Comparison of ENCODE assay signal across 1 cellular context in the genomic region with DNA sequence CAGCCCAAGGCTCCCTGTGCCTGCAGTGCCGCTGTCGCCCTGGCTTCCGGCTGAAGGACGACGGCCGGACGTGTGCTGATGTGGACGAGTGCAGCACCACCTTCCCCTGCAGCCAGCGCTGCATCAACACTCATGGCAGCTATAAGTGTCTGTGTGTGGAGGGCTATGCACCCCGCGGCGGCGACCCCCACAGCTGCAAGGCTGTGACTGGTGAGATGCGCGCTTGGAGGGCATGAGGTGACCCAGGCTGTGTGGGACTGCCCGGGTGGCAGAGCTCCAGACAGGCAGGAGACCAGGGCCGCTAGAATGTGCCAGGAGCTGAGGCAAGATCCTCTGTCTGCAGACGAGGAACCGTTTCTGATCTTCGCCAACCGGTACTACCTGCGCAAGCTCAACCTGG.
TF ChIP-seq lines count a peak whose summit lies in the region.

No MANE protein-coding gene starts in this region.

TF ChIP-seq in HepG2, 621 proteins besides CTCF, POLR2A, EP300 and RAD21:
- TF ChIP-seq RBFOX2 (IDR thresholded peaks at IDR 0.05; ENCODE audit: low read depth, low read length) (0 out of 2 replicates have a peak, but pooled peaks have one; percentile 23), ZBTB3 (CRISPR knock-in tag; IDR thresholded peaks at IDR 0.05; ENCODE audit: borderline replicate concordance, low read depth) (no peak), AGO2 (optimal IDR thresholded peaks at IDR 0.05; ENCODE audit: low read depth, low read length) (peak; percentile 79), SRSF4 (IDR thresholded peaks at IDR 0.05; ENCODE audit: low read depth, low read length, poor library complexity, severe bottlenecking) (no peak), ELF4 (CRISPR knock-in tag; IDR thresholded peaks at IDR 0.05; ENCODE audit: borderline replicate concordance) (no peak), PHF8 (CRISPR knock-in tag; IDR thresholded peaks at IDR 0.05) (no peak), ZMAT3 (CRISPR knock-in tag; conservative IDR thresholded peaks at IDR 0.05) (no peak)
- TF ChIP-seq, protein P1, sequence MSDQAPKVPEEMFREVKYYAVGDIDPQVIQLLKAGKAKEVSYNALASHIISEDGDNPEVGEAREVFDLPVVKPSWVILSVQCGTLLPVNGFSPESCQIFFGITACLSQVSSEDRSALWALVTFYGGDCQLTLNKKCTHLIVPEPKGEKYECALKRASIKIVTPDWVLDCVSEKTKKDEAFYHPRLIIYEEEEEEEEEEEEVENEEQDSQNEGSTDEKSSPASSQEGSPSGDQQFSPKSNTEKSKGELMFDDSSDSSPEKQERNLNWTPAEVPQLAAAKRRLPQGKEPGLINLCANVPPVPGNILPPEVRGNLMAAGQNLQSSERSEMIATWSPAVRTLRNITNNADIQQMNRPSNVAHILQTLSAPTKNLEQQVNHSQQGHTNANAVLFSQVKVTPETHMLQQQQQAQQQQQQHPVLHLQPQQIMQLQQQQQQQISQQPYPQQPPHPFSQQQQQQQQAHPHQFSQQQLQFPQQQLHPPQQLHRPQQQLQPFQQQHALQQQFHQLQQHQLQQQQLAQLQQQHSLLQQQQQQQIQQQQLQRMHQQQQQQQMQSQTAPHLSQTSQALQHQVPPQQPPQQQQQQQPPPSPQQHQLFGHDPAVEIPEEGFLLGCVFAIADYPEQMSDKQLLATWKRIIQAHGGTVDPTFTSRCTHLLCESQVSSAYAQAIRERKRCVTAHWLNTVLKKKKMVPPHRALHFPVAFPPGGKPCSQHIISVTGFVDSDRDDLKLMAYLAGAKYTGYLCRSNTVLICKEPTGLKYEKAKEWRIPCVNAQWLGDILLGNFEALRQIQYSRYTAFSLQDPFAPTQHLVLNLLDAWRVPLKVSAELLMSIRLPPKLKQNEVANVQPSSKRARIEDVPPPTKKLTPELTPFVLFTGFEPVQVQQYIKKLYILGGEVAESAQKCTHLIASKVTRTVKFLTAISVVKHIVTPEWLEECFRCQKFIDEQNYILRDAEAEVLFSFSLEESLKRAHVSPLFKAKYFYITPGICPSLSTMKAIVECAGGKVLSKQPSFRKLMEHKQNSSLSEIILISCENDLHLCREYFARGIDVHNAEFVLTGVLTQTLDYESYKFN (CRISPR knock-in tag; conservative IDR thresholded peaks at IDR 0.05), result no peak
- TF ChIP-seq, protein P2, sequence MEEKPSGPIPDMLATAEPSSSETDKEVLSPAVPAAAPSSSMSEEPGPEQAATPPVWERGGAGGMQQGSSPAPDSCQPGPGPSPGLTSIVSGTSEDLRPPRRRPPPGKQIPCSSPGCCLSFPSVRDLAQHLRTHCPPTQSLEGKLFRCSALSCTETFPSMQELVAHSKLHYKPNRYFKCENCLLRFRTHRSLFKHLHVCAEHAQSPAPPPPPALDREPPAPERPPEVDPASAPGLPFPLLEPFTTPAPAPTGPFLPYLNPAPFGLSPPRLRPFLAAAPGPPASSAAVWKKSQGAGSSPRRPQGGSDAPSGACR (CRISPR knock-in tag; IDR thresholded peaks at IDR 0.05), result no peak
